Comparison of ENCODE assay signal across 8 cellular contexts in the genomic region with DNA sequence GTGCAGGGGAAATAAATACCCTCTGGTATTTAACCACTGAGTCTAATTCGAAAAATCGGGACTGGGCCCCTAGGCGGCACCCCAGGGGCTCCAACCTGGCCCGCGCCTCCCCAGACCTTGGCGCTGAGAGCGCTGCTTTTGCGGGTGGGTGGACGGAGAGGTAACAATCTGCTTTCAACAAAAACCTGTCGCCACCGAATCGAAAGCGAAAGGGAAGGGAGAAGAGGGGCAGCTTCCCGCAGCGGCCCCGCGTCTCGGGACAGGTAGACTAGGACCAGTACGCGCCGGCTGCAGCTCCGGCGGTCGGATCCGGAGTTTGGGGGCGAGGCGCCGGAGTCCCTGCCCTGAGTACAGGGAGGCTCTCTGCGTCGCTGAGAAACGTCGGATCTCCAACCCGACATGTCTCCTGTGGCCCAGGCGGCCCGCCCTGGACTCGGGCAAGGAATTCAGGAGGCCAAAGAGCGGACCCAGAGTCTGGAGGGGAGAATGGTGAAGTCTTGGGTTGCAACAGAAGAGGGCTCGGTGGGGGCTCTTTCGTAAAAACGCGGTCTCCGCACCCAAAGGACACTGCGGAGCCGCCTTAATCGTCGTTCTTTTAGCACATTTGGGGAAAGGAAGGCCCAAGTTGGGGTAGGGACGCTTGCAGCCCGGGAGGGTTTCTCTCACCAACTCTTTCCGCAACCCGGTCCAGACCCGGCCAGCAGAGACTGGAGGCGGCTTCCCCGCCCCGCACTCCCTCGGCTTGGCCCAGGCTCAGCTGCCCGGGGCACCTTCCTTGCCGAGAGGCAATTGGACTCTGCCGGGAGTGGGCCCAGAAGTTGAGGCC. TPM values are rescaled to one million over a fixed set of nuclear protein-coding genes. Genes with fewer than 3 reads are reported as not detected.
DNase-seq lines count a peak whose midpoint lies in the region; ATAC-seq and TF ChIP-seq lines count a peak whose summit lies in the region.

No MANE protein-coding gene starts in this region.

- peaks cover 100% of the 10 kb centered on the region for H3K27me3 ChIP-seq in foreskin keratinocyte

- no peaks in the 10 kb centered on the region for H3K9me3 ChIP-seq in ES-I3 (ENCODE audit: control insufficient read depth, insufficient read depth, low read length)

- DNase-seq in foreskin keratinocyte = no peak
- no peak for DNase-seq in GM10266 (ENCODE audit: extremely low spot score)
- DNase-seq in pons (ENCODE audit: low spot score) = no peak

- H3K4me3 ChIP-seq in WI38 (ENCODE audit: low read depth, low read length) (peak overlapping the region; percentile 40), skin epidermis (peak overlapping the region; percentile 18 to 52 (median 45))

- peak; percentile 15 for ATAC-seq in foreskin keratinocyte
- no peak for ATAC-seq in GM21825 (IDR thresholded peaks at IDR 0.05; ENCODE audit: unreplicated experiment)
- ATAC-seq in HG03135 (IDR thresholded peaks at IDR 0.05; ENCODE audit: unreplicated experiment) = no peak

- H3K36me3 ChIP-seq in ES-I3 (ENCODE audit: insufficient read depth, low read length) = no peaks in the 10 kb centered on the region

- H3K9ac ChIP-seq in ES-I3 (ENCODE audit: low read depth, low read length) = peak overlapping the region; percentile 42; the same call in 1 of the 2 replicates

- H3K27ac ChIP-seq in foreskin keratinocyte (no peak overlapping the region), skin epidermis (peak overlapping the region in 6 of 21 experiments; percentile 6 to 67 (median 20))

- H3K4me1 ChIP-seq in ES-I3 (ENCODE audit: insufficient read depth, low read length) (peaks cover 13% of the 10 kb centered on the region), foreskin keratinocyte (no peaks in the 10 kb centered on the region)

- TF ChIP-seq CTCF in WI38 (IDR thresholded peaks at IDR 0.05; ENCODE audit: low read depth, low read length) = no peak
- no peak for TF ChIP-seq CTCF in foreskin keratinocyte (conservative IDR thresholded peaks at IDR 0.05)
- TF ChIP-seq CTCF in GM10266 (IDR thresholded peaks at IDR 0.05; ENCODE audit: control insufficient read depth, insufficient read depth, low read depth, missing control alignments) = no peak

RNA-seq across cellular contexts. Expression of gene ALX4, which starts 4.1 kb away (rescaled TPM):
- not detected in 2 replicates for total RNA-seq in foreskin keratinocyte
- polyA plus RNA-seq in foreskin keratinocyte = not detected in 2 replicates
